14 cellular contexts compared by ENCODE assay signal in genomic region chr14:99427632-99428315, GRCh38. TPM values are rescaled to one million over a fixed set of nuclear protein-coding genes. Genes with fewer than 3 reads are reported as not detected.
A peak's percentile ranks its signal among the peaks of the same experiment; 100 is the strongest.
DNase-seq lines count a peak whose midpoint lies in the region; ATAC-seq and TF ChIP-seq lines count a peak whose summit lies in the region.
"Had no signal": no experiment of that assay in that cellular context is flagged by ENCODE, and none has a peak within 500 bp of the region (broad histone marks: within the 10 kb centered on the region; RNA-seq: fewer than 3 reads in every experiment).

No MANE protein-coding gene starts in this region.

- no peaks in the 10 kb centered on the region for H3K23me2 ChIP-seq in H9 (ENCODE audit: insufficient read length, low read depth, low read length, poor library complexity, severe bottlenecking)

- no peak overlapping the region for H4K91ac ChIP-seq in H9 (ENCODE audit: insufficient read length, low read depth, low read length)

- H4K20me1 ChIP-seq in H9 (ENCODE audit: control insufficient read depth, insufficient read depth, insufficient read length): no peaks in the 10 kb centered on the region

- H2AK5ac ChIP-seq in H9 (ENCODE audit: insufficient read length, low read length): no peak overlapping the region

- H3K4ac ChIP-seq in H9 (ENCODE audit: low read depth, low read length): no peak overlapping the region

- no peak overlapping the region for H4K8ac ChIP-seq in H9 (replicated peaks; ENCODE audit: insufficient read length, low read depth, low read length)

- peak; percentile 60 for DNase-seq in AG04449 (ENCODE audit: low read depth, low spot score)
- no peak for DNase-seq in H9
- peak; percentile 45 for DNase-seq in amniotic epithelial cell (ENCODE audit: low read depth)
- DNase-seq in inferior parietal cortex (ENCODE audit: extremely low spot score): peak; percentile 26
- no peak for DNase-seq in NCI-H1694 treated with DMSO at 0.1 percent for 48 hours (lab: John Stamatoyannopoulos, UW)
- DNase-seq: activated naive CD8-positive, alpha-beta T cell treated with anti-CD3 and anti-CD28 coated beads, Interleukin-2, amount 10 ng/mL, durations not matched to agents 7 days and 5 days; gastrocnemius medialis; left colon; Peyer's patch; stimulated activated CD4-positive, alpha-beta T cell treated with anti-CD3 and anti-CD28 coated beads, Interleukin-15, amount 100 ng/mL, for 24 hours had no signal

- H3K27ac ChIP-seq in H9 (ENCODE audit: insufficient read length, low read depth, low read length): no peak overlapping the region
- H3K27ac ChIP-seq: gastrocnemius medialis, Peyer's patch had no signal

- no peak overlapping the region for H3T11ph ChIP-seq in H9 (ENCODE audit: low read length)

- peaks cover 9% of the 10 kb centered on the region for H3K9me3 ChIP-seq in H9 (ENCODE audit: control insufficient read depth, low read depth, low read length)
- H3K9me3 ChIP-seq: Peyer's patch had no signal

- no peak overlapping the region for H3K4me3 ChIP-seq in AG04449 (ENCODE audit: low read depth, low read length)
- H3K4me3 ChIP-seq: gastrocnemius medialis, Peyer's patch had no signal

- TF ChIP-seq CTCF in AG04449 (IDR thresholded peaks at IDR 0.05; ENCODE audit: insufficient read depth, low read length, missing control alignments) (no peak), H9 (conservative IDR thresholded peaks at IDR 0.05) (no peak)

- ATAC-seq in HG02642 (IDR thresholded peaks at IDR 0.05; ENCODE audit: poor library complexity, unreplicated experiment) (no peak), HG02840 (IDR thresholded peaks at IDR 0.05; ENCODE audit: low FRiP score, unreplicated experiment) (no peak), HG03457 (IDR thresholded peaks at IDR 0.05; ENCODE audit: unreplicated experiment) (no peak)
- ATAC-seq: gastrocnemius medialis, left colon had no signal

- no peak overlapping the region for H3K4me3 Mint-ChIP-seq in H9
- H3K4me3 Mint-ChIP-seq: activated naive CD8-positive, alpha-beta T cell treated with anti-CD3 and anti-CD28 coated beads, Interleukin-2, amount 10 ng/mL, durations not matched to agents 7 days and 5 days; dendritic cell treated with granulocyte-macrophage colony-stimulating factor and Interleukin-4, amounts not matched to agents 40 ng/mL and 50 ng/mL, for 4 days had no signal

- H2BK12ac ChIP-seq in H9 (ENCODE audit: insufficient read length, low read depth, low read length): no peak overlapping the region

- H3K4me2 ChIP-seq in H9 (ENCODE audit: insufficient read depth, insufficient read length, low read length): no peak overlapping the region

- H2BK20ac ChIP-seq in H9 (ENCODE audit: low read depth, low read length, poor library complexity, severe bottlenecking): no peak overlapping the region

- no peak overlapping the region for H3K14ac ChIP-seq in H9 (ENCODE audit: insufficient read depth, low read length)

- no peak overlapping the region for H3K18ac ChIP-seq in H9 (ENCODE audit: insufficient read length, low read depth, low read length)

- peaks cover 11 to 18% of the 10 kb centered on the region in 2 experiments for H3K9me3 Mint-ChIP-seq in H9

- H3K4me1 Mint-ChIP-seq in H9: peaks cover 35 to 43% of the 10 kb centered on the region in 2 experiments

- no peak overlapping the region for H2BK5ac ChIP-seq in H9 (ENCODE audit: insufficient read length, low read length)

- peaks cover 3% of the 10 kb centered on the region; the same call in 1 of the 2 replicates for H3K79me2 ChIP-seq in H9 (ENCODE audit: insufficient read depth, low read length)

- H3K27me3 ChIP-seq in H9 (ENCODE audit: insufficient read depth, low read length): no peaks in the 10 kb centered on the region
- H3K27me3 ChIP-seq: gastrocnemius medialis, Peyer's patch had no signal

- H3K27me3 Mint-ChIP-seq in H9 (ENCODE audit: low read depth): no peaks in the 10 kb centered on the region
- H3K27me3 Mint-ChIP-seq: activated naive CD8-positive, alpha-beta T cell treated with anti-CD3 and anti-CD28 coated beads, Interleukin-2, amount 10 ng/mL, durations not matched to agents 7 days and 5 days; dendritic cell treated with granulocyte-macrophage colony-stimulating factor and Interleukin-4, amounts not matched to agents 40 ng/mL and 50 ng/mL, for 4 days had no signal

- no peak overlapping the region for H3K23ac ChIP-seq in H9 (ENCODE audit: insufficient read length, low read depth, low read length)

- WGBS in H9 (ENCODE audit: extremely low coverage, insufficient read length, low lambda C conversion rate): no CpG with 5 or more reads among the region's 11 CpGs

- no peak overlapping the region for H3K56ac ChIP-seq in H9 (ENCODE audit: insufficient read length, low read depth, low read length)

- H2AFZ ChIP-seq in H9 (ENCODE audit: low read length): no peak overlapping the region

- H3K4me1 ChIP-seq in H9 (ENCODE audit: insufficient read depth, low read length): peaks cover 6% of the 10 kb centered on the region; the same call in 1 of the 2 replicates

- POLR2A ChIA-PET in AG04449 (lab: Yijun Ruan, JAX): no interaction called here

- peak overlapping the region in 2 of 3 experiments; percentile 4 to 9; a peak in 1 of 7 replicates for H3K27ac Mint-ChIP-seq in H9
- H3K27ac Mint-ChIP-seq: activated naive CD8-positive, alpha-beta T cell treated with anti-CD3 and anti-CD28 coated beads, Interleukin-2, amount 10 ng/mL, durations not matched to agents 7 days and 5 days; dendritic cell treated with granulocyte-macrophage colony-stimulating factor and Interleukin-4, amounts not matched to agents 40 ng/mL and 50 ng/mL, for 4 days had no signal

- peaks cover 6% of the 10 kb centered on the region for H3K79me1 ChIP-seq in H9 (ENCODE audit: insufficient read depth, low read depth, low read length, poor library complexity, severe bottlenecking)

- peaks cover 24 to 27% (median 27%) of the 10 kb centered on the region in 3 experiments for H3K36me3 Mint-ChIP-seq in H9 (ENCODE audit: insufficient read depth in 1 of 3, low read depth in 3 of 3)

- H4K5ac ChIP-seq in H9 (ENCODE audit: insufficient read length, low read depth, low read length): no peak overlapping the region

- no peak overlapping the region for H3K9ac ChIP-seq in H9 (ENCODE audit: extremely low read depth, insufficient read length, low read length)

- no peak overlapping the region for H2BK15ac ChIP-seq in H9 (ENCODE audit: low read depth, low read length)

- H2BK120ac ChIP-seq in H9 (ENCODE audit: low read depth, low read length, poor library complexity, severe bottlenecking): no peak overlapping the region

- CTCF ChIA-PET in AG04449 (lab: Yijun Ruan, JAX): interaction anchor here (1.0 to 4.9 kb wide), 5 partner anchors 12 to 44 kb away, joined by 3 to 59 read pairs (median 3); no protein-coding TSS in a partner anchor

RNA-seq across cellular contexts. Expression of gene SETD3, which starts 52.9 kb away (rescaled TPM):
- 53.7 and 56.7 TPM in 2 replicates for total RNA-seq in H9 (2021)

RNA-seq across cellular contexts. Expression of gene CCNK, which starts 53.4 kb away (rescaled TPM):
- total RNA-seq in H9 (2021): 76.9 and 80.1 TPM in 2 replicates

Comparison
In these comparisons a context has a peak if more than half of its experiments do, and no peak if none do; other contexts are left out.
1. DNase-seq: peak in AG04449 (single experiment), amniotic epithelial cell (single experiment) and inferior parietal cortex (single experiment); none in H9 (single experiment) and NCI-H1694 treated with DMSO at 0.1 percent for 48 hours (single experiment).